13 cellular contexts compared by ENCODE assay signal in genomic region chr12:96514328-96514727, GRCh38. TPM values are rescaled to one million over a fixed set of nuclear protein-coding genes. Genes with fewer than 3 reads are reported as not detected.
DNase-seq lines count a peak whose midpoint lies in the region; ATAC-seq lines count a peak whose summit lies in the region.
"Had no signal": no experiment of that assay in that cellular context is flagged by ENCODE, and none has a peak within 500 bp of the region (broad histone marks: within the 10 kb centered on the region; RNA-seq: fewer than 3 reads in every experiment).

No MANE protein-coding gene starts in this region.

- no peak overlapping the region for H3K4me3 ChIP-seq in neuronal stem cell (ENCODE audit: low read length in 2 of 2)
- H3K4me3 ChIP-seq in right cardiac atrium (ENCODE audit: low read length) = no peak overlapping the region
- H3K4me3 ChIP-seq: gastrocnemius medialis, SK-N-MC had no signal

- DNase-seq in neuronal stem cell (ENCODE audit: low spot score) = no peak
- no peak for DNase-seq in foreskin melanocyte
- no peak for DNase-seq in right cardiac atrium
- DNase-seq in posterior cingulate gyrus = no peak
- DNase-seq in immature natural killer cell = no peak
- DNase-seq: activated gamma-delta T cell; gastrocnemius medialis; NCI-H1092; stimulated activated naive CD8-positive, alpha-beta T cell treated with anti-CD3 and anti-CD28 coated beads, Interleukin-15, amount 100 ng/mL, for 72 hours had no signal

- H3K4ac ChIP-seq in neuronal stem cell (ENCODE audit: low read length) = no peak overlapping the region

- no peak overlapping the region for H3K23ac ChIP-seq in neuronal stem cell (ENCODE audit: low read depth, low read length, poor library complexity)

- H3K9me3 ChIP-seq in neuronal stem cell (replicated peaks in 1 of 2; ENCODE audit: control insufficient read depth in 2 of 2, insufficient read depth in 1 of 2, low read depth in 1 of 2, low read length in 2 of 2) (no peaks in the 10 kb centered on the region), right cardiac atrium (ENCODE audit: control insufficient read depth, low read length) (no peaks in the 10 kb centered on the region)
- H3K9me3 ChIP-seq: gastrocnemius medialis had no signal

- H3K4me1 Mint-ChIP-seq in IgD-negative memory B cell = peaks cover 16 to 17% (median 16%) of the 10 kb centered on the region in 3 donors
- H3K4me1 Mint-ChIP-seq in immature natural killer cell = peaks cover 0 to 7% of the 10 kb centered on the region in 2 donors

- H3K27ac Mint-ChIP-seq in IgD-negative memory B cell = peak overlapping the region; percentile 51 to 90 (median 83)
- peak overlapping the region in 2 of 6 donors; percentile 35 to 45 for H3K27ac Mint-ChIP-seq in immature natural killer cell

- H3K27ac ChIP-seq in neuronal stem cell (replicated peaks; ENCODE audit: low read length) = no peak overlapping the region
- no peak overlapping the region for H3K27ac ChIP-seq in right cardiac atrium (ENCODE audit: low read length)
- H3K27ac ChIP-seq: gastrocnemius medialis, SK-N-MC had no signal

- no peak overlapping the region for H3K9ac ChIP-seq in neuronal stem cell (ENCODE audit: low read depth, low read length, poor library complexity)

- H3K9me3 Mint-ChIP-seq in IgD-negative memory B cell = no peaks in the 10 kb centered on the region
- H3K9me3 Mint-ChIP-seq in immature natural killer cell = no peaks in the 10 kb centered on the region
- H3K9me3 Mint-ChIP-seq: stimulated activated naive CD8-positive, alpha-beta T cell treated with anti-CD3 and anti-CD28 coated beads, Interleukin-15, amount 100 ng/mL, for 72 hours had no signal

- H2BK5ac ChIP-seq in neuronal stem cell (ENCODE audit: low read length) = no peak overlapping the region

- no peaks in the 10 kb centered on the region for H3K36me3 ChIP-seq in neuronal stem cell (replicated peaks in 1 of 2; ENCODE audit: control insufficient read depth in 2 of 2, insufficient read depth in 2 of 2, low read length in 2 of 2)
- H3K36me3 ChIP-seq: gastrocnemius medialis had no signal

- H3K79me1 ChIP-seq in neuronal stem cell (ENCODE audit: low read depth, low read length) = no peaks in the 10 kb centered on the region

- H4K91ac ChIP-seq in neuronal stem cell (ENCODE audit: low read depth, low read length, poor library complexity) = no peak overlapping the region

- ATAC-seq in GM18907 (IDR thresholded peaks at IDR 0.05; ENCODE audit: unreplicated experiment) = peak; percentile 88
- peak; percentile 96 for ATAC-seq in HG02610 (IDR thresholded peaks at IDR 0.05; ENCODE audit: unreplicated experiment)
- ATAC-seq in right cardiac atrium = no peak
- ATAC-seq: gastrocnemius medialis; stimulated activated naive CD8-positive, alpha-beta T cell treated with anti-CD3 and anti-CD28 coated beads, Interleukin-15, amount 100 ng/mL, for 72 hours had no signal

- no peak overlapping the region for H3K4me2 ChIP-seq in neuronal stem cell (ENCODE audit: insufficient read depth, low read length, poor library complexity, severe bottlenecking)

- H2BK15ac ChIP-seq in neuronal stem cell (ENCODE audit: low read length) = no peak overlapping the region

- H3K4me1 ChIP-seq in neuronal stem cell (ENCODE audit: control insufficient read depth in 2 of 2, insufficient read depth in 1 of 2, low read depth in 1 of 2, low read length in 2 of 2) (no peaks in the 10 kb centered on the region), right cardiac atrium (ENCODE audit: control insufficient read depth, insufficient read depth, low read length) (no peaks in the 10 kb centered on the region)
- H3K4me1 ChIP-seq: gastrocnemius medialis had no signal

- H2BK12ac ChIP-seq in neuronal stem cell (ENCODE audit: low read length) = no peak overlapping the region

- H3K18ac ChIP-seq in neuronal stem cell (ENCODE audit: low read length) = no peak overlapping the region

- H3K27me3 ChIP-seq in neuronal stem cell (ENCODE audit: control insufficient read depth in 3 of 3, insufficient read depth in 3 of 3, low read depth in 1 of 3, low read length in 3 of 3) = no peaks in the 10 kb centered on the region
- H3K27me3 ChIP-seq in right cardiac atrium (ENCODE audit: control insufficient read depth, insufficient read depth) = no peaks in the 10 kb centered on the region
- H3K27me3 ChIP-seq: gastrocnemius medialis had no signal

- H2AK5ac ChIP-seq in neuronal stem cell (ENCODE audit: low read depth, low read length) = no peak overlapping the region

- H3K27me3 Mint-ChIP-seq in IgD-negative memory B cell = no peaks in the 10 kb centered on the region
- peaks cover 0 to 3% (median 0%) of the 10 kb centered on the region in 3 donors for H3K27me3 Mint-ChIP-seq in immature natural killer cell (ENCODE audit: low read depth in 3 of 3)
- H3K27me3 Mint-ChIP-seq: stimulated activated naive CD8-positive, alpha-beta T cell treated with anti-CD3 and anti-CD28 coated beads, Interleukin-15, amount 100 ng/mL, for 72 hours had no signal

- H3K36me3 Mint-ChIP-seq in IgD-negative memory B cell = no peaks in the 10 kb centered on the region
- no peaks in the 10 kb centered on the region for H3K36me3 Mint-ChIP-seq in immature natural killer cell

- H3K4me3 Mint-ChIP-seq in IgD-negative memory B cell (peak overlapping the region in 2 of 4 donors; percentile 69 to 83), immature natural killer cell (no peak overlapping the region)
- H3K4me3 Mint-ChIP-seq: stimulated activated naive CD8-positive, alpha-beta T cell treated with anti-CD3 and anti-CD28 coated beads, Interleukin-15, amount 100 ng/mL, for 72 hours had no signal

- WGBS in neuronal stem cell (ENCODE audit: extremely low coverage in 2 of 2, insufficient read length in 2 of 2, insufficient replicate concordance in 1 of 2), 2 donors = no CpG with 5 or more reads among the region's 3 CpGs
- 39% methylated on average over 3 of the region's 3 CpGs for WGBS in right cardiac atrium

- H3K14ac ChIP-seq in neuronal stem cell (ENCODE audit: low read length) = no peak overlapping the region

- intact Hi-C loops in right cardiac atrium (cut with DNase I) (loop anchor here in 3 of 4 donors (5.0 to 10.0 kb wide), 3 partner anchors 297 to 450 kb away; no protein-coding TSS in a partner anchor), posterior cingulate gyrus (cut with DNase I) (loop anchor here (10.0 kb wide), 1 partner anchor 110 kb away; the partner anchor contains the start of gene CDK17)

- no peak overlapping the region for H4K8ac ChIP-seq in neuronal stem cell (ENCODE audit: low read depth, low read length)

- H2AFZ ChIP-seq in neuronal stem cell (ENCODE audit: low read length) = peak overlapping the region; percentile 66

- no peak overlapping the region for H2BK120ac ChIP-seq in neuronal stem cell (ENCODE audit: low read depth, low read length)

RNA-seq across cellular contexts. Expression of gene CFAP54, which starts 25.0 kb away (rescaled TPM):
- polyA plus RNA-seq in IgD-negative memory B cell (0.13 TPM), right cardiac atrium (0.16 TPM), immature natural killer cell (under 1 TPM in 1 of 3 donors, not detected in 2; 0.13 TPM)
- polyA plus RNA-seq in neuronal stem cell (2013, experiment 1 of 2) = 1.1 TPM
- polyA plus RNA-seq in neuronal stem cell (2013, experiment 2 of 2) = 0.90 TPM
- total RNA-seq in right cardiac atrium = under 1 TPM; 0.14 to 0.42 (median 0.29) TPM
- total RNA-seq: gastrocnemius medialis had no signal

Comparison
In these comparisons a context has a peak if more than half of its experiments do, and no peak if none do; other contexts are left out.
1. ATAC-seq: peak in GM18907 (single experiment) and HG02610 (single experiment); none in right cardiac atrium (0 of 2).